22 cellular contexts compared by ENCODE assay signal in the genomic region with DNA sequence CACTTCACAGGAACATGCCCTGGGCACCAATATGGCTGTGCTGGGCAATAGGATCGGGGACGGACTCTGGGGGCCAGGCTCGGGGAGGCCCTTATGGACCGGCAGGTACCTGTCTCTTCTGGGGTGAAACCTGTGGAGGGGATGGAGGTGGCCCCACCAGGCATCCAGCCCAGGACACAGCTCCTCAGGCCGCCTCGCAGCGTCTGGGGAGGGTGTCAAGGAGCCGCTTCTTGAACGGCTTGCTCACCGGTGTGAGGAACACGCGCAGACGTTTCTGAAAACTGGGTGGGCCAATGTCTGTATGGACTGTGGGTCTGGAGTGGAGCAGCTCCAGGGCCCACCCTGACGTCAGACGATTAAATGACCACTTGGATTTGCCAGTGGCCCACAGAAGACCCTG. TPM values are rescaled to one million over a fixed set of nuclear protein-coding genes. Genes with fewer than 3 reads are reported as not detected.
DNase-seq lines count a peak whose midpoint lies in the region; TF ChIP-seq lines count a peak whose summit lies in the region.
"Had no signal": no experiment of that assay in that cellular context is flagged by ENCODE, and none has a peak within 500 bp of the region (broad histone marks: within the 10 kb centered on the region; RNA-seq: fewer than 3 reads in every experiment).

No MANE protein-coding gene starts in this region.

- no peak overlapping the region for H2AFZ ChIP-seq in mammary epithelial cell (ENCODE audit: low read depth, low read length)
- H2AFZ ChIP-seq: GM23248 had no signal

- CTCF ChIA-PET in mammary epithelial cell (lab: Charles Lee; ENCODE audit: low non-redundant PET): no interaction called here

- peaks cover 7% of the 10 kb centered on the region for H3K36me3 ChIP-seq in H7 (replicated peaks; ENCODE audit: control insufficient read depth, insufficient read depth, low read length)
- H3K36me3 ChIP-seq in endodermal cell (ENCODE audit: control insufficient read depth, insufficient read depth, low read length): no peaks in the 10 kb centered on the region
- no peaks in the 10 kb centered on the region for H3K36me3 ChIP-seq in colonic mucosa
- no peaks in the 10 kb centered on the region for H3K36me3 ChIP-seq in mammary epithelial cell (ENCODE audit: insufficient read depth, low read length)

- in situ Hi-C loops in mammary epithelial cell (cut with MboI; ENCODE audit: low sequenced_read_pairs in 2 of 2): no loop called here

- H3K27me3 ChIP-seq in H7 (ENCODE audit: control insufficient read depth, insufficient read depth, low read length) (no peaks in the 10 kb centered on the region), endodermal cell (ENCODE audit: control insufficient read depth, insufficient read depth, low read length, poor library complexity, severe bottlenecking) (no peaks in the 10 kb centered on the region), colonic mucosa (no peaks in the 10 kb centered on the region), mammary epithelial cell (ENCODE audit: insufficient read depth, low read length) (no peaks in the 10 kb centered on the region)

- no TSS peak for BruUV-seq in mammary epithelial cell (replicated peaks; lab: Mats Ljungman, UMichigan)

- dilution Hi-C loops in mammary epithelial cell (cut with HindIII; ENCODE audit: low sequenced_read_pairs): no loop called here

- peaks cover 16% of the 10 kb centered on the region for H3K4me1 Mint-ChIP-seq in endodermal cell
- H3K4me1 Mint-ChIP-seq: CD4-positive, CD25-positive, alpha-beta regulatory T cell had no signal

- 95 to 96% methylated on average over 13 to 15 of the region's 15 CpGs for WGBS in endodermal cell (ENCODE audit: insufficient coverage in 1 of 2, insufficient read length in 1 of 2), 2 experiments
- WGBS in mammary epithelial cell (ENCODE audit: low coverage, missing lambda C conversion rate): 93% methylated on average over 3 of the region's 15 CpGs

- H3K79me2 ChIP-seq in mammary epithelial cell (ENCODE audit: insufficient read depth, low read length): no peaks in the 10 kb centered on the region

- H3K4me2 ChIP-seq in mammary epithelial cell (ENCODE audit: insufficient read depth, low read depth, low read length): no peak overlapping the region
- H3K4me2 ChIP-seq: A549 had no signal

- peaks cover 20% of the 10 kb centered on the region for H3K36me3 Mint-ChIP-seq in endodermal cell (ENCODE audit: low read depth)
- H3K36me3 Mint-ChIP-seq: CD4-positive, CD25-positive, alpha-beta regulatory T cell; CD8-positive, alpha-beta T cell had no signal

- H3K9ac ChIP-seq in endodermal cell (ENCODE audit: extremely low read depth, low read length, poor library complexity, severe bottlenecking) (no peak overlapping the region), colonic mucosa (ENCODE audit: low read depth in 2 of 2, low read length in 2 of 2) (no peak overlapping the region), mammary epithelial cell (ENCODE audit: insufficient read depth, low read length) (no peak overlapping the region)
- H3K9ac ChIP-seq: GM23248 had no signal

- no peaks in the 10 kb centered on the region for H3K27me3 Mint-ChIP-seq in endodermal cell (ENCODE audit: insufficient read depth)

- H3K9me3 ChIP-seq in endodermal cell (ENCODE audit: control insufficient read depth, low read length) (no peaks in the 10 kb centered on the region), colonic mucosa (no peaks in the 10 kb centered on the region), mammary epithelial cell (replicated peaks; ENCODE audit: insufficient read depth, low read length) (no peaks in the 10 kb centered on the region)
- H3K9me3 ChIP-seq: A549, Caco-2 had no signal

- H3K4me1 ChIP-seq in endodermal cell (ENCODE audit: control insufficient read depth, insufficient read depth, low read length): no peaks in the 10 kb centered on the region
- H3K4me1 ChIP-seq in colonic mucosa: no peaks in the 10 kb centered on the region
- no peaks in the 10 kb centered on the region for H3K4me1 ChIP-seq in mammary epithelial cell (ENCODE audit: insufficient read depth, low read length)
- H3K4me1 ChIP-seq: A549, Caco-2, HAP-1 had no signal

- DNase-seq in AG20443 (ENCODE audit: low spot score): peak; percentile 2
- peak; percentile 46 for DNase-seq in H7
- peak; percentile 50 for DNase-seq in endodermal cell
- DNase-seq in colonic mucosa: no peak
- no peak for DNase-seq in mammary epithelial cell
- no peak for DNase-seq in C1 segment of cervical spinal cord (lab: John Stamatoyannopoulos, UW)
- DNase-seq: 8988T; ACHN; Caco-2; CD4-positive, CD25-positive, alpha-beta regulatory T cell; CD8-positive, alpha-beta T cell; DMS 273 treated with DMSO at 0.1 percent for 48 hours; DMS79; EL; GDM1; GM23248 had no signal

- intact Hi-C loops in colonic mucosa (cut with DNase I) (no loop called here), mammary epithelial cell (cut with micrococcal nuclease) (no loop called here)

- H3K4me3 ChIP-seq in H7 (ENCODE audit: insufficient read depth, low read depth, low read length): no peak overlapping the region
- H3K4me3 ChIP-seq in endodermal cell (ENCODE audit: low read length): no peak overlapping the region
- no peak overlapping the region for H3K4me3 ChIP-seq in colonic mucosa
- H3K4me3 ChIP-seq in mammary epithelial cell (replicated peaks in 1 of 3; ENCODE audit: insufficient read depth in 1 of 3, low read depth in 2 of 3, low read length in 3 of 3): no peak overlapping the region
- H3K4me3 ChIP-seq: A549, GM12878, GM23248, HAP-1 had no signal

- H3K27ac ChIP-seq in endodermal cell (ENCODE audit: low read depth, low read length) (no peak overlapping the region), colonic mucosa (no peak overlapping the region), mammary epithelial cell (ENCODE audit: insufficient read depth, low read depth, low read length) (no peak overlapping the region)
- H3K27ac ChIP-seq: A549, C4-2B, GM23248 had no signal

- no peaks in the 10 kb centered on the region for H4K20me1 ChIP-seq in mammary epithelial cell (ENCODE audit: insufficient read depth, low read length)

- no peak overlapping the region for H3K4me3 Mint-ChIP-seq in endodermal cell
- H3K4me3 Mint-ChIP-seq: CD4-positive, CD25-positive, alpha-beta regulatory T cell; CD8-positive, alpha-beta T cell had no signal

- TF ChIP-seq CTCF in endodermal cell (conservative IDR thresholded peaks at IDR 0.05) (no peak), colonic mucosa (IDR thresholded peaks at IDR 0.05) (no peak), mammary epithelial cell (conservative IDR thresholded peaks at IDR 0.05 in 1 of 2, IDR thresholded peaks at IDR 0.05 in 1 of 2; ENCODE audit: extremely low read depth in 1 of 2, insufficient read depth in 1 of 2, low read depth in 1 of 2, low read length in 2 of 2) (no peak)

- peaks cover 1% of the 10 kb centered on the region for H3K9me3 Mint-ChIP-seq in endodermal cell
- H3K9me3 Mint-ChIP-seq: CD8-positive, alpha-beta T cell had no signal

- H3K27ac Mint-ChIP-seq in endodermal cell: no peak overlapping the region
- H3K27ac Mint-ChIP-seq: CD4-positive, CD25-positive, alpha-beta regulatory T cell; CD8-positive, alpha-beta T cell had no signal

RNA-seq across cellular contexts. Expression of a gene that starts 45.8 kb away (rescaled TPM):
- 25.2 and 34.1 TPM in 2 replicates for total RNA-seq in H7 (2014; rRNA removed; shearing (Covaris generic))
- total RNA-seq in endodermal cell: 10 to 100 TPM; 16.3 to 22.8 TPM
- 20.9 TPM for polyA plus RNA-seq in endodermal cell (2013, experiment 1 of 2)
- 19.5 TPM for polyA plus RNA-seq in endodermal cell (2013, experiment 2 of 2)
- total RNA-seq in colonic mucosa: under 1 TPM; 0.05 to 0.17 TPM
- 1 to 10 TPM in 1 of 2 donors, under 1 TPM in 1; 0.09 to 1.8 TPM for total RNA-seq in mammary epithelial cell
- polyA plus RNA-seq in mammary epithelial cell: 0.01 TPM
- polyA minus RNA-seq in mammary epithelial cell: not detected
- total RNA-seq: CD4-positive, CD25-positive, alpha-beta regulatory T cell; CD8-positive, alpha-beta T cell; GM23248 had no signal
- polyA plus RNA-seq: CD4-positive, CD25-positive, alpha-beta regulatory T cell; GM23248 had no signal

RNA-seq across cellular contexts. Expression of a gene that starts 53.6 kb away (rescaled TPM):
- total RNA-seq in H7 (2014; rRNA removed; shearing (Covaris generic)): 0.44 TPM in 1 of 2 replicates, not detected in the other
- total RNA-seq in endodermal cell (not detected), colonic mucosa (not detected), mammary epithelial cell (not detected)
- not detected for polyA plus RNA-seq in endodermal cell (2013, experiment 1 of 2)
- not detected for polyA plus RNA-seq in endodermal cell (2013, experiment 2 of 2)
- not detected for polyA plus RNA-seq in mammary epithelial cell
- not detected for polyA minus RNA-seq in mammary epithelial cell
- total RNA-seq: Caco-2; CD4-positive, CD25-positive, alpha-beta regulatory T cell; CD8-positive, alpha-beta T cell; GM23248; H4 had no signal
- polyA plus RNA-seq: A549; BJ; CD4-positive, CD25-positive, alpha-beta regulatory T cell; GM23248 had no signal

Comparison
In these comparisons a context has a peak if more than half of its experiments do, and no peak if none do; other contexts are left out.
1. DNase-seq: peak in AG20443 (single experiment), H7 (single experiment) and endodermal cell (single experiment); none in colonic mucosa (single experiment), mammary epithelial cell (single experiment) and C1 segment of cervical spinal cord (0 of 14).